ENCODE assay signal across 8 cellular contexts in genomic region chr2:79219383-79219988, GRCh38. TPM values are rescaled to one million over a fixed set of nuclear protein-coding genes. Genes with fewer than 3 reads are reported as not detected.
A peak's percentile ranks its signal among the peaks of the same experiment; 100 is the strongest.
DNase-seq lines count a peak whose midpoint lies in the region; ATAC-seq, FAIRE-seq and TF ChIP-seq lines count a peak whose summit lies in the region.

No MANE protein-coding gene starts in this region.

- FAIRE-seq in endothelial cell of umbilical vein (lab: Jason Lieb, UNC) = no peak

- H3K27ac Mint-ChIP-seq in neural crest cell (ENCODE audit: unreplicated experiment) = no peak overlapping the region

- H3F3A ChIP-seq in PC-3 (ENCODE audit: low read length, unreplicated experiment) = no peaks in the 10 kb centered on the region

- BruUV-seq in PC-3 (replicated peaks; lab: Mats Ljungman, UMichigan) (no TSS peak), endothelial cell of umbilical vein (replicated peaks; lab: Mats Ljungman, UMichigan) (no TSS peak)

- no peak overlapping the region for H3K4me2 ChIP-seq in PC-3 (ENCODE audit: low read length)
- H3K4me2 ChIP-seq in endothelial cell of umbilical vein (ENCODE audit: insufficient read depth, low read length) = no peak overlapping the region

- no peaks in the 10 kb centered on the region for H3K27me3 Mint-ChIP-seq in neural crest cell (ENCODE audit: low read depth)

- POLR2A ChIA-PET in PC-3 (lab: Charles Lee; ENCODE audit: unreplicated experiment) = no interaction called here
- POLR2A ChIA-PET in endothelial cell of umbilical vein (lab: Charles Lee) = no interaction called here

- H3K4me1 Mint-ChIP-seq in neural crest cell = no peaks in the 10 kb centered on the region

- no peaks in the 10 kb centered on the region for H3K9me3 Mint-ChIP-seq in neural crest cell

- no peaks in the 10 kb centered on the region for H3K4me1 ChIP-seq in PC-3 (ENCODE audit: insufficient read depth, low read length)
- no peaks in the 10 kb centered on the region for H3K4me1 ChIP-seq in endothelial cell of umbilical vein (ENCODE audit: control insufficient read depth, extremely low read depth, insufficient read depth, low read length)

- H3K4me3 ChIP-seq in PC-3 (ENCODE audit: low read length) (no peak overlapping the region), endothelial cell of umbilical vein (replicated peaks in 1 of 3; ENCODE audit: insufficient read depth in 1 of 3, low read depth in 1 of 3, low read length in 3 of 3) (no peak overlapping the region)

- no peaks in the 10 kb centered on the region for H3K36me3 Mint-ChIP-seq in neural crest cell (ENCODE audit: low read depth)

- H3K9me1 ChIP-seq in endothelial cell of umbilical vein (replicated peaks; ENCODE audit: control insufficient read depth, extremely low read depth, insufficient read depth, low read length) = no peaks in the 10 kb centered on the region

- H3K36me3 ChIP-seq in PC-3 (ENCODE audit: low read depth, low read length) (no peaks in the 10 kb centered on the region), endothelial cell of umbilical vein (ENCODE audit: control insufficient read depth in 2 of 2, extremely low read depth in 1 of 2, insufficient read depth in 2 of 2, low read length in 2 of 2) (no peaks in the 10 kb centered on the region)

- H2AFZ ChIP-seq in PC-3 (ENCODE audit: low read length) (no peak overlapping the region), endothelial cell of umbilical vein (ENCODE audit: low read depth, low read length) (no peak overlapping the region)

- DNase-seq in DMS 273 (lab: John Stamatoyannopoulos, UW; ENCODE audit: unreplicated experiment) = peak; percentile 68
- DNase-seq in DMS 273 treated with DMSO at 0.1 percent for 48 hours (lab: John Stamatoyannopoulos, UW) = no peak
- peak; percentile 62 for DNase-seq in PC-3
- DNase-seq in endothelial cell of umbilical vein (ENCODE audit: low read depth, low spot score) = peak; percentile 7
- peak; percentile 45 for DNase-seq in neural crest cell (ENCODE audit: low read depth, low spot score)
- no peak for DNase-seq in activated CD8-positive, alpha-beta memory T cell treated with anti-CD3 and anti-CD28 coated beads, Interleukin-2, amount 50 U/mL, for 48 hours

- CTCF ChIA-PET in PC-3 (lab: Charles Lee) (no interaction called here), endothelial cell of umbilical vein (lab: Charles Lee) (no interaction called here)

- intact Hi-C loops in PC-3 (cut with micrococcal nuclease) = no loop called here
- intact Hi-C loops in endothelial cell of umbilical vein (cut with micrococcal nuclease) = no loop called here

- ATAC-seq in GM18868 (IDR thresholded peaks at IDR 0.05; ENCODE audit: unreplicated experiment) (peak; percentile 93), HG03457 (IDR thresholded peaks at IDR 0.05; ENCODE audit: unreplicated experiment) (peak; percentile 57), PC-3 (peak; percentile 35; the same call in 1 of the 2 replicates)

- H3K9ac ChIP-seq in PC-3 (ENCODE audit: low read length) = no peak overlapping the region
- no peak overlapping the region for H3K9ac ChIP-seq in endothelial cell of umbilical vein (replicated peaks; ENCODE audit: extremely low read depth, insufficient read depth, low read length)

- H3K27ac ChIP-seq in PC-3 (ENCODE audit: low read length) (no peak overlapping the region), endothelial cell of umbilical vein (ENCODE audit: insufficient read depth, low read depth, low read length) (no peak overlapping the region)

- H3K27me3 ChIP-seq in PC-3 (ENCODE audit: low read length) = no peaks in the 10 kb centered on the region
- H3K27me3 ChIP-seq in endothelial cell of umbilical vein (ENCODE audit: control insufficient read depth in 2 of 2, insufficient read depth in 2 of 2, low read length in 2 of 2) = no peaks in the 10 kb centered on the region

- no peak overlapping the region for H3K4me3 Mint-ChIP-seq in neural crest cell

- no peak for TF ChIP-seq POLR2A in endothelial cell of umbilical vein (IDR thresholded peaks at IDR 0.05; ENCODE audit: low read depth, low read length)

- H3K9me3 ChIP-seq in PC-3 (ENCODE audit: low read length) (no peaks in the 10 kb centered on the region), endothelial cell of umbilical vein (replicated peaks; ENCODE audit: control insufficient read depth, insufficient read depth, low read length) (no peaks in the 10 kb centered on the region)

- dilution Hi-C loops in endothelial cell of umbilical vein (cut with MboI; ENCODE audit: extremely low pct_ligation_motif_present, low sequenced_read_pairs) = no loop called here

- no peaks in the 10 kb centered on the region for H4K20me1 ChIP-seq in PC-3 (ENCODE audit: low read length)
- no peaks in the 10 kb centered on the region for H4K20me1 ChIP-seq in endothelial cell of umbilical vein (replicated peaks; ENCODE audit: control insufficient read depth, extremely low read depth, insufficient read depth, low read length)

- H3K79me2 ChIP-seq in PC-3 (ENCODE audit: low read length) = no peaks in the 10 kb centered on the region
- H3K79me2 ChIP-seq in endothelial cell of umbilical vein (ENCODE audit: control insufficient read depth, insufficient read depth, low read length) = no peaks in the 10 kb centered on the region

- TF ChIP-seq CTCF in PC-3 (conservative IDR thresholded peaks at IDR 0.05; ENCODE audit: low read depth, low read length) = peak; percentile 74
- peak; percentile 34 to 54 for TF ChIP-seq CTCF in endothelial cell of umbilical vein (IDR thresholded peaks at IDR 0.05; ENCODE audit: extremely low read depth in 1 of 2, insufficient read depth in 1 of 2, low read depth in 1 of 2, low read length in 2 of 2)
- peak; percentile 93 for TF ChIP-seq CTCF in neural crest cell (conservative IDR thresholded peaks at IDR 0.05)

- H3K9me2 ChIP-seq in PC-3 (replicated peaks; ENCODE audit: low read length) = no peaks in the 10 kb centered on the region

TF ChIP-seq in endothelial cell of umbilical vein, 7 proteins besides CTCF, POLR2A, EP300 and RAD21:
- no peak for TF ChIP-seq EZH2 (IDR thresholded peaks at IDR 0.05; ENCODE audit: borderline replicate concordance, low read depth, low read length, severe bottlenecking)
- no peak for TF ChIP-seq MYC (IDR thresholded peaks at IDR 0.05; ENCODE audit: low read depth, low read length)
- no peak for TF ChIP-seq POLR2AphosphoS5 (IDR thresholded peaks at IDR 0.05; ENCODE audit: insufficient read depth, low read depth, low read length)
- no peak for TF ChIP-seq JUN (IDR thresholded peaks at IDR 0.05; ENCODE audit: borderline replicate concordance, insufficient read depth, insufficient read length, low read depth)
- no peak for TF ChIP-seq FOS (IDR thresholded peaks at IDR 0.05; ENCODE audit: borderline replicate concordance, insufficient read depth, low read length)
- TF ChIP-seq GATA2 (IDR thresholded peaks at IDR 0.05; ENCODE audit: insufficient read depth, insufficient read length, low read depth, low read length) = no peak
- TF ChIP-seq MAX (IDR thresholded peaks at IDR 0.05; ENCODE audit: insufficient read depth, insufficient read length) = no peak

RNA-seq across cellular contexts. Expression of gene REG3A, which starts 59.9 kb away (rescaled TPM):
- not detected in 2 replicates for total RNA-seq in PC-3 (2014; rRNA removed)
- total RNA-seq in endothelial cell of umbilical vein = not detected in 2 replicates
- not detected in 2 replicates for polyA plus RNA-seq in endothelial cell of umbilical vein
- polyA plus RNA-seq in endothelial cell of umbilical vein (2011; cell fraction: cytosol; rRNA removed) = not detected in 2 replicates
- not detected in 2 replicates for polyA plus RNA-seq in endothelial cell of umbilical vein (2011; cell fraction: nucleus; rRNA removed)
- not detected in 2 replicates for polyA plus RNA-seq in endothelial cell of umbilical vein (2012)
- not detected in 2 replicates for polyA minus RNA-seq in endothelial cell of umbilical vein
- polyA minus RNA-seq in endothelial cell of umbilical vein (2011; cell fraction: cytosol; rRNA and poly(A)+ RNA removed) = not detected
- polyA minus RNA-seq in endothelial cell of umbilical vein (2011; cell fraction: nucleus; rRNA and poly(A)+ RNA removed) = not detected in 2 replicates
- total RNA-seq in neural crest cell = not detected in 2 replicates

Comparison
In these comparisons a context has a peak if more than half of its experiments do, and no peak if none do; other contexts are left out.
1. DNase-seq: peak in DMS 273 (single experiment), PC-3 (single experiment), endothelial cell of umbilical vein (single experiment) and neural crest cell (single experiment); none in DMS 273 treated with DMSO at 0.1 percent for 48 hours (single experiment) and activated CD8-positive, alpha-beta memory T cell treated with anti-CD3 and anti-CD28 coated beads, Interleukin-2, amount 50 U/mL, for 48 hours (single experiment).
2. ATAC-seq: peak in every context shown above with its lines; median percentile 93 in GM18868; 57 in HG03457; 35 in PC-3.
3. Peak in every context shown above with its lines, with median percentiles within 50 percentile points of each other: CTCF ChIP-seq.